In genomic region chr9:117703538-117703937, GRCh38 we compare ENCODE assay signal across 11 cellular contexts. TPM values are rescaled to one million over a fixed set of nuclear protein-coding genes. Genes with fewer than 3 reads are reported as not detected.
DNase-seq lines count a peak whose midpoint lies in the region; ATAC-seq and TF ChIP-seq lines count a peak whose summit lies in the region.
"Had no signal": no experiment of that assay in that cellular context is flagged by ENCODE, and none has a peak within 500 bp of the region (broad histone marks: within the 10 kb centered on the region; RNA-seq: fewer than 3 reads in every experiment).

No MANE protein-coding gene starts in this region.

- intact Hi-C loops in activated B cell treated with CpG ODN at 0.5 μM for 24 hours (cut with micrococcal nuclease) = loop anchor here (5.0 kb wide), 2 partner anchors 124 to 234 kb away; no protein-coding TSS in a partner anchor

- H3K4me1 Mint-ChIP-seq in activated B cell treated with CpG ODN at 0.5 μM for 24 hours = peaks cover 40% of the 10 kb centered on the region
- peaks cover 26 to 47% of the 10 kb centered on the region in 2 donors for H3K4me1 Mint-ChIP-seq in stimulated activated naive B cell treated with anti-CD40 and anti-IgM and Interleukin-4, amounts not matched to agents 10 μg/mL and 1 μg/mL and 100 μg/mL, for 72 hours

- CTCF ChIA-PET in activated B cell treated with CpG ODN at 0.5 μM for 24 hours (lab: Charles Lee) = no interaction called here

- POLR2A ChIA-PET in activated B cell treated with CpG ODN at 0.5 μM for 24 hours (lab: Charles Lee) = interaction anchor here (0.7 to 1.4 kb wide), 2 partner anchors 80 to 122 kb away, joined by 3 read pairs; no protein-coding TSS in a partner anchor

- no peaks in the 10 kb centered on the region for H3K36me3 Mint-ChIP-seq in activated B cell treated with CpG ODN at 0.5 μM for 24 hours (ENCODE audit: low read depth)
- H3K36me3 Mint-ChIP-seq in stimulated activated naive B cell treated with anti-CD40 and anti-IgM and Interleukin-4, amounts not matched to agents 10 μg/mL and 1 μg/mL and 100 μg/mL, for 72 hours = peaks cover 2 to 4% of the 10 kb centered on the region in 2 donors
- H3K36me3 Mint-ChIP-seq: activated naive CD8-positive, alpha-beta T cell treated with anti-CD3 and anti-CD28 coated beads, Interleukin-2, amount 10 ng/mL, durations not matched to agents 7 days and 5 days had no signal

- DNase-seq in activated B cell treated with CpG ODN at 0.5 μM for 24 hours (no peak), iris pigment epithelial cell (ENCODE audit: low read depth) (peak; percentile 78), COLO829 (ENCODE audit: low spot score) (no peak), NCI-H2171 (lab: John Stamatoyannopoulos, UW) (no peak), NCI-H1436 treated with DMSO at 0.1 percent for 48 hours (lab: John Stamatoyannopoulos, UW) (no peak)
- DNase-seq in stimulated activated naive B cell treated with anti-CD40 and anti-IgM and Interleukin-4, amounts not matched to agents 10 μg/mL and 1 μg/mL and 100 μg/mL, for 72 hours = no peak
- DNase-seq: activated naive CD8-positive, alpha-beta T cell treated with anti-CD3 and anti-CD28 coated beads, Interleukin-2, amount 10 ng/mL, durations not matched to agents 7 days and 5 days had no signal

- H3K27me3 Mint-ChIP-seq in activated B cell treated with CpG ODN at 0.5 μM for 24 hours = no peaks in the 10 kb centered on the region
- peaks cover 0 to 7% of the 10 kb centered on the region in 2 donors for H3K27me3 Mint-ChIP-seq in stimulated activated naive B cell treated with anti-CD40 and anti-IgM and Interleukin-4, amounts not matched to agents 10 μg/mL and 1 μg/mL and 100 μg/mL, for 72 hours

- H3K9me3 Mint-ChIP-seq in activated B cell treated with CpG ODN at 0.5 μM for 24 hours = no peaks in the 10 kb centered on the region
- H3K9me3 Mint-ChIP-seq in stimulated activated naive B cell treated with anti-CD40 and anti-IgM and Interleukin-4, amounts not matched to agents 10 μg/mL and 1 μg/mL and 100 μg/mL, for 72 hours = no peaks in the 10 kb centered on the region
- H3K9me3 Mint-ChIP-seq: activated naive CD8-positive, alpha-beta T cell treated with anti-CD3 and anti-CD28 coated beads, Interleukin-2, amount 10 ng/mL, durations not matched to agents 7 days and 5 days had no signal

- H3K4me3 Mint-ChIP-seq in activated B cell treated with CpG ODN at 0.5 μM for 24 hours = peak overlapping the region; percentile 82
- H3K4me3 Mint-ChIP-seq in stimulated activated naive B cell treated with anti-CD40 and anti-IgM and Interleukin-4, amounts not matched to agents 10 μg/mL and 1 μg/mL and 100 μg/mL, for 72 hours = peak overlapping the region; percentile 77 to 83
- H3K4me3 Mint-ChIP-seq: T-helper 1 cell treated with Interleukin-12 subunit alpha and Interleukin-12 subunit beta and Interleukin-4 antibody, amounts not matched to agents 30 μg/mL and 1 μg/mL, for 36 hours had no signal

- peak; percentile 2 for ATAC-seq in GM21619 (IDR thresholded peaks at IDR 0.05; ENCODE audit: unreplicated experiment)
- ATAC-seq in activated B cell treated with CpG ODN at 0.5 μM for 24 hours (ENCODE audit: low read depth) = no peak
- peak; percentile 10 to 12 for ATAC-seq in stimulated activated naive B cell treated with anti-CD40 and anti-IgM and Interleukin-4, amounts not matched to agents 10 μg/mL and 1 μg/mL and 100 μg/mL, for 72 hours (replicated peaks)
- no peak for ATAC-seq in HG03097 (IDR thresholded peaks at IDR 0.05; ENCODE audit: low FRiP score, unreplicated experiment)
- ATAC-seq: HCT116 had no signal

- no peak for TF ChIP-seq CTCF in activated B cell treated with CpG ODN at 0.5 μM for 24 hours (IDR thresholded peaks at IDR 0.05)

- peak overlapping the region; percentile 84 for H3K27ac Mint-ChIP-seq in activated B cell treated with CpG ODN at 0.5 μM for 24 hours
- H3K27ac Mint-ChIP-seq in stimulated activated naive B cell treated with anti-CD40 and anti-IgM and Interleukin-4, amounts not matched to agents 10 μg/mL and 1 μg/mL and 100 μg/mL, for 72 hours = peak overlapping the region; percentile 26
- H3K27ac Mint-ChIP-seq: activated naive CD8-positive, alpha-beta T cell treated with anti-CD3 and anti-CD28 coated beads, Interleukin-2, amount 10 ng/mL, durations not matched to agents 7 days and 5 days; T-helper 1 cell treated with Interleukin-12 subunit alpha and Interleukin-12 subunit beta and Interleukin-4 antibody, amounts not matched to agents 30 μg/mL and 1 μg/mL, for 36 hours had no signal

RNA-seq across cellular contexts. Expression of gene TLR4, which starts 0.7 kb away (rescaled TPM):
- total RNA-seq in activated B cell treated with CpG ODN at 0.5 μM for 24 hours = 2.0 and 2.2 TPM in 2 replicates

Comparison
In these comparisons a context has a peak if more than half of its experiments do, and no peak if none do; other contexts are left out.
1. ATAC-seq: peak in GM21619 (single experiment) and stimulated activated naive B cell treated with anti-CD40 and anti-IgM and Interleukin-4, amounts not matched to agents 10 μg/mL and 1 μg/mL and 100 μg/mL, for 72 hours (2 of 2); none in activated B cell treated with CpG ODN at 0.5 μM for 24 hours (single experiment) and HG03097 (single experiment).